In genomic region chr10:70335246-70335613, GRCh38 we compare ENCODE assay signal across 1 cellular context.
TF ChIP-seq lines count a peak whose summit lies in the region.

No MANE protein-coding gene starts in this region.

TF ChIP-seq in IMR-90, 13 proteins besides CTCF, POLR2A, EP300 and RAD21 (continued from another document):
- no peak for TF ChIP-seq MAFK (IDR thresholded peaks at IDR 0.05; ENCODE audit: low read depth, low read length)
